ENCODE assay signal across 10 cellular contexts in genomic region chr3:128549283-128550112, GRCh38.
DNase-seq lines count a peak whose midpoint lies in the region; ATAC-seq and TF ChIP-seq lines count a peak whose summit lies in the region.
"Had no signal": no experiment of that assay in that cellular context is flagged by ENCODE, and none has a peak within 500 bp of the region (broad histone marks: within the 10 kb centered on the region; RNA-seq: fewer than 3 reads in every experiment).

No MANE protein-coding gene starts in this region.

- DNase-seq in HFF-Myc (ENCODE audit: extremely low read depth, low read depth) (peak; percentile 39), brain pericyte (ENCODE audit: low read depth, low spot score) (peak; percentile 27), islet precursor cell (peak; percentile 76), DMS53 treated with DMSO at 0.1 percent for 48 hours (lab: John Stamatoyannopoulos, UW; ENCODE audit: unreplicated experiment) (no peak), NCI-H146 (lab: John Stamatoyannopoulos, UW) (no peak), NCI-H2029 treated with DMSO at 0.1 percent for 48 hours (lab: John Stamatoyannopoulos, UW) (no peak)
- DNase-seq: activated CD4-positive, alpha-beta T cell treated with anti-CD3 and anti-CD28 coated beads, Interleukin-2, amount 50 U/mL, for 1 hour had no signal

- H3K4me3 ChIP-seq in HFF-Myc (replicated peaks; ENCODE audit: low read depth, low read length) (no peak overlapping the region), skin epidermis (no peak overlapping the region)

- H3K27ac ChIP-seq in skin epidermis = peak overlapping the region in 12 of 21 experiments; percentile 2 to 74 (median 28)
- H3K27ac ChIP-seq: vagina had no signal

- no peak for TF ChIP-seq CTCF in HFF-Myc (IDR thresholded peaks at IDR 0.05; ENCODE audit: low read depth, low read length, missing control alignments)

- no peak for ATAC-seq in activated CD4-positive, CD25-positive, alpha-beta regulatory T cell treated with anti-CD3 and anti-CD28 coated beads, Interleukin-2, amount 50 U/mL, for 24 hours

Comparison
In these comparisons a context has a peak if more than half of its experiments do, and no peak if none do; other contexts are left out.
1. DNase-seq: peak in HFF-Myc (single experiment), brain pericyte (single experiment) and islet precursor cell (single experiment); none in DMS53 treated with DMSO at 0.1 percent for 48 hours (single experiment), NCI-H146 (single experiment) and NCI-H2029 treated with DMSO at 0.1 percent for 48 hours (single experiment).